Comparison of ENCODE assay signal across 18 cellular contexts in the genomic region with DNA sequence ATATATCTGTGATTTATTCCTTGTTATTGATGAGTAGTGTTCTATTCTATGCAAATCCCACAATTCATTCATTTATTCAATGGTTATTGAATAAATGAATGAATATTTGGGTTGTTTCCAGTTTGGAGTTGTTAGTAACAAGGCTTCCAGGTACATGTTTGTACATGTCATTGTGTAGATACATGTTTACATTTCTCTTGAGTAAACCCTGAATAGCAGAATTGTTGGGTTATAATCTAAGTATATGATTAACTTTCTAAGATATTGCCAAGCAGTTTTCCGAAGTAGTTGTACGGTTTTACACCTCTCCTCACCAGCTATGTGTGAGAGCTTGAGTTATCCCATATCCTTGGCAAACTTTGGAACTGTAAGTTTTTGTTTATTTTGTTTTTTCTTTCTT. TPM values are rescaled to one million over a fixed set of nuclear protein-coding genes. Genes with fewer than 3 reads are reported as not detected.
DNase-seq lines count a peak whose midpoint lies in the region; FAIRE-seq and TF ChIP-seq lines count a peak whose summit lies in the region.
"Had no signal": no experiment of that assay in that cellular context is flagged by ENCODE, and none has a peak within 500 bp of the region (broad histone marks: within the 10 kb centered on the region; RNA-seq: fewer than 3 reads in every experiment).

No MANE protein-coding gene starts in this region.

- no peak overlapping the region for H3K18ac ChIP-seq in neuronal stem cell (ENCODE audit: low read length)

- FAIRE-seq in D721Med (lab: Jason Lieb, UNC) (peak; percentile 25), GM12892 (lab: Jason Lieb, UNC) (peak; percentile 36), colon (lab: Jason Lieb, UNC) (peak; percentile 43), islet of Langerhans (lab: Jason Lieb, UNC) (peak; percentile 9)
- FAIRE-seq: HTR-8/SVneo had no signal

- H3K36me3 ChIP-seq in neuronal stem cell (replicated peaks in 1 of 2; ENCODE audit: control insufficient read depth in 2 of 2, insufficient read depth in 2 of 2, low read length in 2 of 2) = no peaks in the 10 kb centered on the region
- H3K36me3 ChIP-seq: BLaER1 had no signal

- no peak overlapping the region for H3K4ac ChIP-seq in neuronal stem cell (ENCODE audit: low read length)

- no peak for TF ChIP-seq CTCF in D721Med (IDR thresholded peaks at IDR 0.05; ENCODE audit: insufficient read depth, missing control alignments)

- no peak for TF ChIP-seq POLR2A in GM12892 (IDR thresholded peaks at IDR 0.05; ENCODE audit: low read depth, low read length)

- H2AFZ ChIP-seq in neuronal stem cell (ENCODE audit: low read length) = no peak overlapping the region
- H2AFZ ChIP-seq: GM23338 had no signal

- no peak overlapping the region for H2AK5ac ChIP-seq in neuronal stem cell (ENCODE audit: low read depth, low read length)

- no peaks in the 10 kb centered on the region for H3K9me3 ChIP-seq in neuronal stem cell (replicated peaks in 1 of 2; ENCODE audit: control insufficient read depth in 2 of 2, insufficient read depth in 1 of 2, low read depth in 1 of 2, low read length in 2 of 2)
- H3K9me3 ChIP-seq: BLaER1 had no signal

- H2BK15ac ChIP-seq in neuronal stem cell (ENCODE audit: low read length) = no peak overlapping the region

- no peak overlapping the region for H2BK120ac ChIP-seq in neuronal stem cell (ENCODE audit: low read depth, low read length)

- no peak overlapping the region for H3K4me3 ChIP-seq in neuronal stem cell (ENCODE audit: low read length in 2 of 2)
- H3K4me3 ChIP-seq: BLaER1, GM23338 had no signal

- H3K27ac ChIP-seq in neuronal stem cell (replicated peaks; ENCODE audit: low read length) = no peak overlapping the region
- H3K27ac ChIP-seq: BLaER1 had no signal

- no peak for DNase-seq in D721Med (ENCODE audit: insufficient read length, low spot score)
- DNase-seq in GM12892 (ENCODE audit: insufficient read length) = no peak
- no peak for DNase-seq in neuronal stem cell (ENCODE audit: low spot score)
- no peak for DNase-seq in activated CD8-positive, alpha-beta memory T cell treated with anti-CD3 and anti-CD28 coated beads, Interleukin-2, amount 50 U/mL, for 4 hours
- no peak for DNase-seq in NCI-H2171 treated with DMSO at 0.1 percent for 48 hours (lab: John Stamatoyannopoulos, UW)
- no peak for DNase-seq in NCI-H1694 (lab: John Stamatoyannopoulos, UW)
- DNase-seq: 8988T; CD4-positive, alpha-beta memory T cell; H7; HFFc6; IMR-90 had no signal

- H3K4me2 ChIP-seq in neuronal stem cell (ENCODE audit: insufficient read depth, low read length, poor library complexity, severe bottlenecking) = no peak overlapping the region
- H3K4me2 ChIP-seq: BLaER1, GM23338 had no signal

- H4K91ac ChIP-seq in neuronal stem cell (ENCODE audit: low read depth, low read length, poor library complexity) = no peak overlapping the region

- H3K9ac ChIP-seq in neuronal stem cell (ENCODE audit: low read depth, low read length, poor library complexity) = no peak overlapping the region
- H3K9ac ChIP-seq: BLaER1 had no signal

- no peak overlapping the region for H4K8ac ChIP-seq in neuronal stem cell (ENCODE audit: low read depth, low read length)

- H3K4me1 ChIP-seq in neuronal stem cell (ENCODE audit: control insufficient read depth in 2 of 2, insufficient read depth in 1 of 2, low read depth in 1 of 2, low read length in 2 of 2) = no peaks in the 10 kb centered on the region
- H3K4me1 ChIP-seq: BLaER1 had no signal

- no peak overlapping the region for H3K14ac ChIP-seq in neuronal stem cell (ENCODE audit: low read length)

- H3K79me1 ChIP-seq in neuronal stem cell (ENCODE audit: low read depth, low read length) = no peaks in the 10 kb centered on the region

- WGBS in neuronal stem cell (ENCODE audit: extremely low coverage in 2 of 2, insufficient read length in 2 of 2, insufficient replicate concordance in 1 of 2), 2 donors = no CpG with 5 or more reads among the region's 2 CpGs

- H2BK12ac ChIP-seq in neuronal stem cell (ENCODE audit: low read length) = no peak overlapping the region

- H2BK5ac ChIP-seq in neuronal stem cell (ENCODE audit: low read length) = no peak overlapping the region

- H3K23ac ChIP-seq in neuronal stem cell (ENCODE audit: low read depth, low read length, poor library complexity) = no peak overlapping the region

- no peaks in the 10 kb centered on the region for H3K27me3 ChIP-seq in neuronal stem cell (ENCODE audit: control insufficient read depth in 3 of 3, insufficient read depth in 3 of 3, low read depth in 1 of 3, low read length in 3 of 3)
- H3K27me3 ChIP-seq: BLaER1 had no signal

RNA-seq across cellular contexts. Expression of a gene that starts 18.5 kb away (rescaled TPM):
- not detected for polyA plus RNA-seq in GM12892 (2012; ENCODE audit: missing spikeins)
- not detected for polyA plus RNA-seq in neuronal stem cell (2013, experiment 1 of 2)
- polyA plus RNA-seq in neuronal stem cell (2013, experiment 2 of 2) = not detected
- polyA plus RNA-seq: AG04450; CD14-positive monocyte; CD4-positive, alpha-beta memory T cell; GM23338; IMR-90 had no signal

RNA-seq across cellular contexts. Expression of a gene that starts 33.8 kb away (rescaled TPM):
- polyA plus RNA-seq in GM12892 (2012; ENCODE audit: missing spikeins) = not detected
- polyA plus RNA-seq in neuronal stem cell (2013, experiment 1 of 2) = not detected
- not detected for polyA plus RNA-seq in neuronal stem cell (2013, experiment 2 of 2)
- polyA plus RNA-seq: AG04450; CD14-positive monocyte; CD4-positive, alpha-beta memory T cell; GM23338; IMR-90 had no signal

RNA-seq across cellular contexts. Expression of a gene that starts 39.3 kb away (rescaled TPM):
- not detected for polyA plus RNA-seq in GM12892 (2012; ENCODE audit: missing spikeins)
- not detected for polyA plus RNA-seq in neuronal stem cell (2013, experiment 1 of 2)
- polyA plus RNA-seq in neuronal stem cell (2013, experiment 2 of 2) = not detected
- polyA plus RNA-seq: AG04450; CD14-positive monocyte; CD4-positive, alpha-beta memory T cell; GM23338; IMR-90 had no signal
